ENCODE assay signal across 2 cellular contexts in the genomic region with DNA sequence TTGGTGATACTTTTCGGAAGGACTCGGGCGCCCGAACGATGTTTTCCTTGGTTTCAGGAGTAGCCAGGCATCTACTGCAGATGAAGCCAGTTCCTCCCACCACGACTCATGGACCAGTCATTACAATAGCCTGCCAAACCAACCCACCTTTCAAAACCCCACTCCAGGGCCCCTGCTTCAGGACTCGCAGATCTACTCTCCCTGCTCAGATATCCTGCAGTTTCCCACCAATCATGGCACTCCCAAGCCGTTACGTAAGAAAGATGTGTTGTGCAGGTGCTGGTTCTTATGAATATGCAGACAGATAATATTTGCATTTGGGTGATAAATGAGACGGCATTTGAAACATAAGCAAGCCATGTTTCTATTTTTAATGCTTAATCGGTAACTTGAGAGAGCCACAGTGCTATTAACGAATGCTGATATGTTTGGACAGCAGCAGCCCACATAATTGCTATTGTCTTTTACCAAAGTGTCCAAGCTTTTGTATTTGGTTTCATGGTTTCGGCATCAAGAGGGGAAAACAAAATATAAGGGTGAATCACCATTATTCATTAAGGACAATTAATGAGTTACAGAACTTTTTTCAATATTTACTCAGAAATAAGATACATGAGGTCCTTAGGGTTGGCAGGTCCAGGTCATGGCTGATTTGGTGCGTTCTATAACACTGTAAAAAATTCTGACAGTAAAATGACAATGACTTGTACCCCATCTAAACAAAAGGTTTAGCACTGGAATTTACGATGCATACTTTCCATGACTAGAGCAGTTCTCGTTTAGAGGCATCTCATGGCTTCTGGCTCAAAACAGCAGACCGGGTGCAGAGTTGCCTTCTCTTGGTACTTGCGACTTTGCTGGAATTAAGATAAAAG.
A peak's percentile ranks its signal among the peaks of the same experiment; 100 is the strongest.
TF ChIP-seq lines count a peak whose summit lies in the region.

No MANE protein-coding gene starts in this region.

TF ChIP-seq in GM12891, 5 proteins besides CTCF, POLR2A, EP300 and RAD21 (continued from another document):
- no peak for TF ChIP-seq PAX5 (IDR thresholded peaks at IDR 0.05; ENCODE audit: insufficient read depth, low read length, severe bottlenecking)

TF ChIP-seq in K562, 482 proteins besides CTCF, POLR2A, EP300 and RAD21 (continued from another document):
- peak; percentile 73 for TF ChIP-seq CBX8 (IDR thresholded peaks at IDR 0.05; ENCODE audit: borderline replicate concordance, extremely low read depth, low read depth, low read length, poor library complexity, severe bottlenecking)
- 0 out of 2 replicates have a peak, but pooled peaks have one; percentile 35 for TF ChIP-seq BMI1 (IDR thresholded peaks at IDR 0.05; ENCODE audit: low read length)
- no peak for TF ChIP-seq ESRRA (IDR thresholded peaks at IDR 0.05; ENCODE audit: borderline replicate concordance, low read depth)
- no peak for TF ChIP-seq ETS2 (tag; IDR thresholded peaks at IDR 0.05; ENCODE audit: borderline replicate concordance, poor library complexity, severe bottlenecking)
